Comparison of ENCODE assay signal across 10 cellular contexts in the genomic region with DNA sequence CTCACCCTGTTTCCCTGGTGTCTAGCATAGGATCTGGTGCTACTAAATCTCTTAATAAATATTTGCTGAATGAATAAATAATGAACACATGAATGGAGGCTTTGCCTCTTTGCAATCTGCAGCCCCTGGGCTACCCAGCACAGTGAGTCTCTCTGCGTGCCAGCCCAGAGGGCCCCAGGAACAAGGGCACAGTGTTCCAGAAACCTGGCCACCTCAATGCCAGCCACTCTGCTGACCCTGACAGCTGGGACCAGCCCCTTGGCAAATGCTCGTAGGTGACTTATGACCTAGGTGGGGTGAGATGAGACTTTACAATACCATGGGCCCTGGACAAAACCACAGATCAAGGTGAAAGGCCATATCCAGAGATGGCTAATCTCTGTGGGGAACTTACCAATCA. TPM values are rescaled to one million over a fixed set of nuclear protein-coding genes. Genes with fewer than 3 reads are reported as not detected.
DNase-seq lines count a peak whose midpoint lies in the region; ATAC-seq and TF ChIP-seq lines count a peak whose summit lies in the region.
"Had no signal": no experiment of that assay in that cellular context is flagged by ENCODE, and none has a peak within 500 bp of the region (broad histone marks: within the 10 kb centered on the region; RNA-seq: fewer than 3 reads in every experiment).

No MANE protein-coding gene starts in this region.

- H4K20me1 ChIP-seq in H9 (ENCODE audit: control insufficient read depth, insufficient read depth, insufficient read length) (no peaks in the 10 kb centered on the region), hepatocyte (ENCODE audit: insufficient read depth, poor library complexity, severe bottlenecking) (no peaks in the 10 kb centered on the region)

- H3K9me3 Mint-ChIP-seq in H9 = no peaks in the 10 kb centered on the region
- no peaks in the 10 kb centered on the region for H3K9me3 Mint-ChIP-seq in stimulated activated memory B cell treated with anti-CD40 and anti-IgM and Interleukin-4, amounts not matched to agents 10 μg/mL and 1 μg/mL and 100 μg/mL, for 72 hours

- H3K9ac ChIP-seq in H9 (ENCODE audit: extremely low read depth, insufficient read length, low read length) = no peak overlapping the region

- H3K18ac ChIP-seq in H9 (ENCODE audit: insufficient read length, low read depth, low read length) = no peak overlapping the region

- no peak for TF ChIP-seq CTCF in H9 (conservative IDR thresholded peaks at IDR 0.05)
- TF ChIP-seq CTCF in adrenal gland (IDR thresholded peaks at IDR 0.05) = no peak
- no peak for TF ChIP-seq CTCF in hepatocyte (IDR thresholded peaks at IDR 0.05; ENCODE audit: poor library complexity)
- no peak for TF ChIP-seq CTCF in BE2C (IDR thresholded peaks at IDR 0.05; ENCODE audit: low read depth, low read length)

- H3K4me2 ChIP-seq in H9 (ENCODE audit: insufficient read depth, insufficient read length, low read length) (no peak overlapping the region), hepatocyte (peak overlapping the region; percentile 47)

- H3K36me3 ChIP-seq in adrenal gland (replicated peaks in 1 of 2) = peaks cover 0 to 42% of the 10 kb centered on the region in 2 donors
- H3K36me3 ChIP-seq in hepatocyte (replicated peaks; ENCODE audit: insufficient read depth, low read depth) = no peaks in the 10 kb centered on the region
- H3K36me3 ChIP-seq in BE2C = peaks cover 48% of the 10 kb centered on the region

- H3K79me1 ChIP-seq in H9 (ENCODE audit: insufficient read depth, low read depth, low read length, poor library complexity, severe bottlenecking) = no peaks in the 10 kb centered on the region

- no peaks in the 10 kb centered on the region for H3K79me2 ChIP-seq in H9 (ENCODE audit: insufficient read depth, low read length)
- no peaks in the 10 kb centered on the region for H3K79me2 ChIP-seq in hepatocyte

- no peaks in the 10 kb centered on the region for H3K23me2 ChIP-seq in H9 (ENCODE audit: insufficient read length, low read depth, low read length, poor library complexity, severe bottlenecking)

- no peak for DNase-seq in H9
- DNase-seq in adrenal gland = peak in 3 of 7 donors; percentile 40 to 64 (median 57)
- no peak for DNase-seq in hepatocyte (ENCODE audit: low spot score)
- no peak for DNase-seq in BE2C
- DNase-seq in G401 (ENCODE audit: low spot score) = no peak
- DNase-seq in GDM1 (lab: John Stamatoyannopoulos, UW) = no peak
- DNase-seq in glomerular visceral epithelial cell (ENCODE audit: extremely low spot score) = no peak

- no peak overlapping the region for H4K8ac ChIP-seq in H9 (replicated peaks; ENCODE audit: insufficient read length, low read depth, low read length)

- no peaks in the 10 kb centered on the region for H3K9me2 ChIP-seq in hepatocyte (replicated peaks; ENCODE audit: insufficient read depth)

- no peak overlapping the region for H2BK120ac ChIP-seq in H9 (ENCODE audit: low read depth, low read length, poor library complexity, severe bottlenecking)

- H3K36me3 Mint-ChIP-seq in H9 (ENCODE audit: insufficient read depth in 1 of 3, low read depth in 3 of 3) = peaks cover 0 to 51% (median 6%) of the 10 kb centered on the region in 3 experiments; a peak in 4 of 7 replicates
- H3K36me3 Mint-ChIP-seq in stimulated activated memory B cell treated with anti-CD40 and anti-IgM and Interleukin-4, amounts not matched to agents 10 μg/mL and 1 μg/mL and 100 μg/mL, for 72 hours = peaks cover 48% of the 10 kb centered on the region

- no peak overlapping the region for H2BK5ac ChIP-seq in H9 (ENCODE audit: insufficient read length, low read length)

- peaks cover 6 to 16% of the 10 kb centered on the region in 2 experiments for H3K4me1 Mint-ChIP-seq in H9
- peaks cover 39% of the 10 kb centered on the region for H3K4me1 Mint-ChIP-seq in stimulated activated memory B cell treated with anti-CD40 and anti-IgM and Interleukin-4, amounts not matched to agents 10 μg/mL and 1 μg/mL and 100 μg/mL, for 72 hours

- no peak overlapping the region for H3K14ac ChIP-seq in H9 (ENCODE audit: insufficient read depth, low read length)

- H3K9me3 ChIP-seq in H9 (ENCODE audit: control insufficient read depth, low read depth, low read length) (no peaks in the 10 kb centered on the region), adrenal gland (replicated peaks in 1 of 3) (no peaks in the 10 kb centered on the region), hepatocyte (ENCODE audit: low read depth) (no peaks in the 10 kb centered on the region), BE2C (no peaks in the 10 kb centered on the region)
- H3K9me3 ChIP-seq: mucosa of descending colon had no signal

- no peak overlapping the region for H4K5ac ChIP-seq in H9 (ENCODE audit: insufficient read length, low read depth, low read length)

- H3K4me3 ChIP-seq in adrenal gland (peak overlapping the region in 1 of 4 donors; percentile 45), hepatocyte (no peak overlapping the region), BE2C (ENCODE audit: low read depth, low read length) (no peak overlapping the region)
- H3K4me3 ChIP-seq: mucosa of descending colon had no signal

- no peak overlapping the region for H3K56ac ChIP-seq in H9 (ENCODE audit: insufficient read length, low read depth, low read length)

- intact Hi-C loops in adrenal gland (cut with DNase I) = no loop called here

- H2BK15ac ChIP-seq in H9 (ENCODE audit: low read depth, low read length) = no peak overlapping the region

- no peaks in the 10 kb centered on the region for H3K4me1 ChIP-seq in H9 (ENCODE audit: insufficient read depth, low read length)
- peaks cover 33 to 44% of the 10 kb centered on the region in 2 donors for H3K4me1 ChIP-seq in adrenal gland (replicated peaks in 1 of 2)
- H3K4me1 ChIP-seq in hepatocyte (ENCODE audit: insufficient read depth) = peaks cover 27% of the 10 kb centered on the region
- H3K4me1 ChIP-seq in BE2C = peaks cover 16% of the 10 kb centered on the region

- no peak for TF ChIP-seq POLR2A in adrenal gland (IDR thresholded peaks at IDR 0.05)

- H3K27me3 ChIP-seq in H9 (ENCODE audit: insufficient read depth, low read length) (no peaks in the 10 kb centered on the region), adrenal gland (no peaks in the 10 kb centered on the region), hepatocyte (no peaks in the 10 kb centered on the region), BE2C (no peaks in the 10 kb centered on the region)
- H3K27me3 ChIP-seq: foreskin keratinocyte had no signal

- no peak overlapping the region for H3K27ac ChIP-seq in H9 (ENCODE audit: insufficient read length, low read depth, low read length)
- peak overlapping the region; percentile 48 to 98 (median 77) for H3K27ac ChIP-seq in adrenal gland
- H3K27ac ChIP-seq in hepatocyte = peak overlapping the region; percentile 22
- H3K27ac ChIP-seq: foreskin keratinocyte had no signal

- no peak overlapping the region for H2BK12ac ChIP-seq in H9 (ENCODE audit: insufficient read length, low read depth, low read length)

- H2AFZ ChIP-seq in H9 (ENCODE audit: low read length) (no peak overlapping the region), hepatocyte (no peak overlapping the region)

- no peak overlapping the region for H2BK20ac ChIP-seq in H9 (ENCODE audit: low read depth, low read length, poor library complexity, severe bottlenecking)

- ATAC-seq in stimulated activated memory B cell treated with anti-CD40 and anti-IgM and Interleukin-4, amounts not matched to agents 10 μg/mL and 1 μg/mL and 100 μg/mL, for 72 hours = no peak

- H3K4me3 Mint-ChIP-seq in H9 = no peak overlapping the region
- no peak overlapping the region for H3K4me3 Mint-ChIP-seq in stimulated activated memory B cell treated with anti-CD40 and anti-IgM and Interleukin-4, amounts not matched to agents 10 μg/mL and 1 μg/mL and 100 μg/mL, for 72 hours

- in situ Hi-C loops in G401 (cut with HindIII; ENCODE audit: low sequenced_read_pairs) = no loop called here

- no peaks in the 10 kb centered on the region for H3K27me3 Mint-ChIP-seq in H9 (ENCODE audit: low read depth)
- H3K27me3 Mint-ChIP-seq in stimulated activated memory B cell treated with anti-CD40 and anti-IgM and Interleukin-4, amounts not matched to agents 10 μg/mL and 1 μg/mL and 100 μg/mL, for 72 hours = no peaks in the 10 kb centered on the region

- H4K91ac ChIP-seq in H9 (ENCODE audit: insufficient read length, low read depth, low read length) = no peak overlapping the region

- H3K27ac Mint-ChIP-seq in H9 = peak overlapping the region in 2 of 3 experiments; percentile 44 to 73; a peak in 2 of 7 replicates
- peak overlapping the region; percentile 9 for H3K27ac Mint-ChIP-seq in stimulated activated memory B cell treated with anti-CD40 and anti-IgM and Interleukin-4, amounts not matched to agents 10 μg/mL and 1 μg/mL and 100 μg/mL, for 72 hours

- no peak overlapping the region for H2AK5ac ChIP-seq in H9 (ENCODE audit: insufficient read length, low read length)

- H3K4ac ChIP-seq in H9 (ENCODE audit: low read depth, low read length) = no peak overlapping the region

- WGBS in H9 (ENCODE audit: extremely low coverage, insufficient read length, low lambda C conversion rate) = no CpG with 5 or more reads among the region's 2 CpGs
- 28 to 42% (median 34%) methylated on average over 2 of the region's 2 CpGs for WGBS in adrenal gland, 4 donors
- 87% methylated on average over 2 of the region's 2 CpGs for WGBS in hepatocyte (ENCODE audit: low lambda C conversion rate, missing lambda C conversion rate)

- no peak overlapping the region for H3K23ac ChIP-seq in H9 (ENCODE audit: insufficient read length, low read depth, low read length)

- H3T11ph ChIP-seq in H9 (ENCODE audit: low read length) = no peak overlapping the region

RNA-seq across cellular contexts. Expression of a gene that starts 31.6 kb away (rescaled TPM):
- 116 and 124 TPM in 2 replicates for total RNA-seq in H9 (2021)
- total RNA-seq in adrenal gland = 100 to 1,000 TPM in 7 of 8 donors, 10 to 100 TPM in 1; 51.3 to 204 (median 164) TPM
- 100 to 1,000 TPM; 217 to 489 (median 301) TPM for polyA plus RNA-seq in adrenal gland
- total RNA-seq in hepatocyte = 120 and 122 TPM in 2 replicates
- 387 and 414 TPM in 2 replicates for polyA plus RNA-seq in hepatocyte
- polyA plus RNA-seq in BE2C (2012; ENCODE audit: insufficient read depth, insufficient read length, low read depth) = 801 TPM
- 114 and 138 TPM in 2 replicates for total RNA-seq in G401 (2014; rRNA removed; shearing (Covaris generic))

RNA-seq across cellular contexts. Expression of a gene that starts 32.0 kb away (rescaled TPM):
- total RNA-seq in H9 (2021) (13.4 and 13.9 TPM in 2 replicates), adrenal gland (10 to 100 TPM; 16.3 to 52.1 (median 33.6) TPM), hepatocyte (18.2 and 25.7 TPM in 2 replicates)
- polyA plus RNA-seq in adrenal gland (10 to 100 TPM; 13.1 to 97.8 (median 75.7) TPM), hepatocyte (29.0 and 38.5 TPM in 2 replicates)
- 49.6 TPM for polyA plus RNA-seq in BE2C (2012; ENCODE audit: insufficient read depth, insufficient read length, low read depth)
- 28.7 and 30.0 TPM in 2 replicates for total RNA-seq in G401 (2014; rRNA removed; shearing (Covaris generic))

RNA-seq across cellular contexts. Expression of a gene that starts 39.3 kb away (rescaled TPM):
- total RNA-seq in H9 (2021) (46.5 and 48.2 TPM in 2 replicates), adrenal gland (100 to 1,000 TPM in 1 of 8 donors, 10 to 100 TPM in 7; 49.3 to 101 (median 73.2) TPM), hepatocyte (25.9 and 26.2 TPM in 2 replicates)
- polyA plus RNA-seq in adrenal gland (100 to 1,000 TPM in 2 of 3 donors, 10 to 100 TPM in 1; 83.3 to 153 (median 144) TPM), hepatocyte (54.2 and 54.8 TPM in 2 replicates)
- polyA plus RNA-seq in BE2C (2012; ENCODE audit: insufficient read depth, insufficient read length, low read depth) = 148 TPM
- 31.1 and 51.5 TPM in 2 replicates for total RNA-seq in G401 (2014; rRNA removed; shearing (Covaris generic))
